In genomic region chr1:246709845-246710244, GRCh38 we compare ENCODE assay signal across 23 cellular contexts. TPM values are rescaled to one million over a fixed set of nuclear protein-coding genes. Genes with fewer than 3 reads are reported as not detected.
DNase-seq lines count a peak whose midpoint lies in the region; TF ChIP-seq lines count a peak whose summit lies in the region.
"Had no signal": no experiment of that assay in that cellular context is flagged by ENCODE, and none has a peak within 500 bp of the region (broad histone marks: within the 10 kb centered on the region; RNA-seq: fewer than 3 reads in every experiment).

No MANE protein-coding gene starts in this region.

- H3K4me3 ChIP-seq in liver (ENCODE audit: low read depth in 1 of 3, low read length in 3 of 3) = peak overlapping the region in 1 of 3 donors; percentile 26
- H3K4me3 ChIP-seq: A549, lung, spleen, thyroid gland had no signal

- H3K4me1 ChIP-seq in liver (ENCODE audit: control insufficient read depth in 4 of 4, insufficient read depth in 4 of 4, low read length in 3 of 4) = peaks cover 8 to 41% (median 33%) of the 10 kb centered on the region in 4 donors
- H3K4me1 ChIP-seq: thyroid gland had no signal

- H3K27ac ChIP-seq in 22Rv1 = peak overlapping the region; percentile 57
- H3K27ac ChIP-seq in liver (ENCODE audit: low read depth in 1 of 2, low read length in 2 of 2) = peak overlapping the region; percentile 71 to 80
- H3K27ac ChIP-seq: A549, thyroid gland had no signal

- TF ChIP-seq CTCF in 22Rv1 (IDR thresholded peaks at IDR 0.05) (no peak), liver (IDR thresholded peaks at IDR 0.05; ENCODE audit: low read depth, low read length, missing input control) (no peak)

- no peak overlapping the region for H3K9ac ChIP-seq in liver (ENCODE audit: low read depth in 1 of 2, low read length in 2 of 2)

- H3K9me3 ChIP-seq in liver (ENCODE audit: control insufficient read depth in 4 of 4, low read length in 3 of 4) = no peaks in the 10 kb centered on the region
- H3K9me3 ChIP-seq: thyroid gland had no signal

- no peaks in the 10 kb centered on the region for H3K36me3 ChIP-seq in liver (ENCODE audit: control insufficient read depth in 4 of 4, insufficient read depth in 3 of 4, low read depth in 1 of 4, low read length in 3 of 4)
- H3K36me3 ChIP-seq: spleen, thyroid gland had no signal

- H3K27me3 ChIP-seq in liver (ENCODE audit: control insufficient read depth in 4 of 4, insufficient read depth in 4 of 4, low read length in 3 of 4) = no peaks in the 10 kb centered on the region
- H3K27me3 ChIP-seq: thyroid gland had no signal

- TF ChIP-seq RAD21 in liver (IDR thresholded peaks at IDR 0.05) = peak; percentile 21 to 39

- 15% methylated on average over 2 of the region's 2 CpGs for WGBS in liver

- DNase-seq in HuH-7 (ENCODE audit: low spot score) = peak; percentile 33
- peak; percentile 58 for DNase-seq in SKM-1 (lab: John Stamatoyannopoulos, UW; ENCODE audit: unreplicated experiment)
- DNase-seq in mesenteric fat pad (ENCODE audit: low spot score) = no peak
- no peak for DNase-seq in NCI-H2171 (lab: John Stamatoyannopoulos, UW)
- no peak for DNase-seq in NCI-H2029 (lab: John Stamatoyannopoulos, UW)
- no peak for DNase-seq in NCI-H748 (lab: John Stamatoyannopoulos, UW; ENCODE audit: unreplicated experiment)
- DNase-seq: activated CD4-positive, alpha-beta T cell treated with anti-CD3 and anti-CD28 coated beads, Interleukin-2, amount 10 ng/mL, durations not matched to agents 7 days and 5 days; activated CD8-positive, alpha-beta memory T cell treated with anti-CD3 and anti-CD28 coated beads, Interleukin-2, amount 50 U/mL, for 4 hours; effector CD8-positive, alpha-beta T cell; H7; MM.1S; NCI-H1694 treated with DMSO at 0.1 percent for 48 hours; NCI-H774; nucleus accumbens; spleen; stimulated activated CD4-positive, alpha-beta T cell treated with anti-CD3 and anti-CD28 coated beads, Interleukin-4, amount 100 ng/mL, for 24 hours; stimulated activated naive CD4-positive, alpha-beta T cell treated with Interleukin-2 at 50 U/mL for 16 hours; T-helper 17 cell; thyroid gland had no signal

TF ChIP-seq in liver, 16 proteins besides CTCF, POLR2A, EP300 and RAD21:
- TF ChIP-seq FOXA1 (IDR thresholded peaks at IDR 0.05) (peak; percentile 83), REST (IDR thresholded peaks at IDR 0.05) (peak; percentile 46), ATF3 (IDR thresholded peaks at IDR 0.05) (peak; percentile 73), RXRA (IDR thresholded peaks at IDR 0.05) (peak; percentile 91 to 93), HNF4G (IDR thresholded peaks at IDR 0.05) (peak; percentile 90), YY1 (IDR thresholded peaks at IDR 0.05) (peak; percentile 74), NR2F2 (IDR thresholded peaks at IDR 0.05) (peak; percentile 47), SP1 (IDR thresholded peaks at IDR 0.05) (peak; percentile 97), ZBTB33 (IDR thresholded peaks at IDR 0.05) (peak; percentile 84), HNF4A (conservative IDR thresholded peaks at IDR 0.05) (peak; percentile 97 to 98), MAX (IDR thresholded peaks at IDR 0.05) (peak; percentile 99), TAF1 (conservative IDR thresholded peaks at IDR 0.05) (no peak), JUND (IDR thresholded peaks at IDR 0.05) (peak; percentile 57 to 86), EGR1 (IDR thresholded peaks at IDR 0.05; ENCODE audit: low read depth in 2 of 2) (peak; percentile 82 to 91), FOXA2 (IDR thresholded peaks at IDR 0.05) (peak; percentile 84), GABPA (IDR thresholded peaks at IDR 0.05 in 1 of 2, conservative IDR thresholded peaks at IDR 0.05 in 1 of 2) (peak in 1 of 2 donors; percentile 57)
TF ChIP-seq in liver: peak in this region for 15.

RNA-seq across cellular contexts. Expression of gene SCCPDH, which starts 14.4 kb away (rescaled TPM):
- total RNA-seq in liver = 10 to 100 TPM; 52.1 to 84.3 TPM
- 10 to 100 TPM; 77.9 to 79.2 TPM for polyA plus RNA-seq in liver
- total RNA-seq in mesenteric fat pad = 57.4 TPM

Comparison
In these comparisons a context has a peak if more than half of its experiments do, and no peak if none do; other contexts are left out.
1. DNase-seq: peak in HuH-7 (single experiment) and SKM-1 (single experiment); none in mesenteric fat pad (single experiment), NCI-H2171 (single experiment), NCI-H2029 (single experiment) and NCI-H748 (single experiment).